26 cellular contexts compared by ENCODE assay signal in the genomic region with DNA sequence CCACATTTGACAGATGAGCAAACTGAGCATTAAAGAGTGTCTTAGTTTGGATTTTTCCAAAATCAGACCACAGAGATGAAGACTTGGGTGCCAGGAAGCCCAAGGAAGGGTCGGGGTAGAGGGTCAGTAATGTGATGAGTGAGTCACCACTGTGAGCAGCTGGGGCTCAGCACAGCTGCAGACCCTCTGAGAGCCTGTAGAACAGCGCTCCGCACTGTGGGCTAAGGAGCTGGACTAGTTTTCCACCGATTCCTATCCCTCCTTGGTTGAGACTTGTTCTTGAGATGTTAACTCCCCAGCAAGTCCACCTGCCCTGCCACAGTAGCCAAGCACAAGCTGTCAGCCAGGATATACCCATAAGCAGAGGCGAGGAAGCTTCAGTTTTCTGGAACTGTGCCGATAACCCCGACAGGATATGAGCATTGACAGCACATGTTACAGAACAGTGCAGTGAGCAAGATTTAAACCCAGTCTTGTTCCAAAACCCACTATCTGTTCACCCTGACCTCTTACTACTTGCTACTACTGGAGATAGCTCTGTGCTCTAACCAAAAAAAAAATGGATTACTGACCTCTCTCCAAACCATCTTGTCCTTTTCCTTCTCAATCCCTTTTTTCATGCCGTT. TPM values are rescaled to one million over a fixed set of nuclear protein-coding genes. Genes with fewer than 3 reads are reported as not detected.
A peak's percentile ranks its signal among the peaks of the same experiment; 100 is the strongest.
DNase-seq lines count a peak whose midpoint lies in the region; ATAC-seq, FAIRE-seq and TF ChIP-seq lines count a peak whose summit lies in the region.
"Had no signal": no experiment of that assay in that cellular context is flagged by ENCODE, and none has a peak within 500 bp of the region (broad histone marks: within the 10 kb centered on the region; RNA-seq: fewer than 3 reads in every experiment).

No MANE protein-coding gene starts in this region.

- H3K4me1 Mint-ChIP-seq in neural progenitor cell: no peaks in the 10 kb centered on the region
- H3K4me1 Mint-ChIP-seq: CD4-positive, alpha-beta memory T cell; IgD-negative memory B cell had no signal

- TF ChIP-seq CTCF in K562 (IDR thresholded peaks at IDR 0.05 in 2 of 3, conservative IDR thresholded peaks at IDR 0.05 in 1 of 3; ENCODE audit: insufficient read depth in 2 of 3, low read depth in 1 of 3, low read length in 3 of 3) (no peak), right lobe of liver (IDR thresholded peaks at IDR 0.05) (no peak), neural progenitor cell (IDR thresholded peaks at IDR 0.05) (no peak)

- ATAC-seq in K562 (peak; percentile 78), right lobe of liver (peak in 3 of 4 donors; percentile 25 to 65 (median 36))
- ATAC-seq: A549, GM12878 had no signal

- DNase-seq in Daoy (ENCODE audit: low read depth) (peak; percentile 8), HT1080 (ENCODE audit: low read depth) (peak; percentile 2), K562 (ENCODE audit: extremely low read depth in 1 of 4, low spot score in 3 of 4) (peak in 2 of 4 experiments; percentile 31 to 68), right lobe of liver (no peak), NCI-H2227 (lab: John Stamatoyannopoulos, UW; ENCODE audit: unreplicated experiment) (no peak), MV-4-11 (lab: John Stamatoyannopoulos, UW) (no peak), neural progenitor cell (ENCODE audit: low spot score) (no peak)
- DNase-seq: C1 segment of cervical spinal cord; Caco-2; CD4-positive, alpha-beta memory T cell; EL; GDM1; HCEC 1CT; NCI-H1092; NCI-H1436; NCI-H187 treated with DMSO at 0.1 percent for 48 hours; NCI-H2171 treated with DMSO at 0.1 percent for 48 hours; NCI-H524 treated with DMSO at 0.1 percent for 48 hours; NCI-H774; Peyer's patch; SK-N-SH had no signal

- H3K27me3 Mint-ChIP-seq in neural progenitor cell (ENCODE audit: insufficient read depth, low read depth): no peaks in the 10 kb centered on the region
- H3K27me3 Mint-ChIP-seq: CD4-positive, alpha-beta memory T cell; IgD-negative memory B cell had no signal

- H4K20me1 ChIP-seq in K562 (replicated peaks; ENCODE audit: control insufficient read depth, insufficient read depth, low read length): no peaks in the 10 kb centered on the region
- H4K20me1 ChIP-seq in neural progenitor cell (ENCODE audit: low read depth): no peaks in the 10 kb centered on the region

- H3K79me2 ChIP-seq in K562 (ENCODE audit: control insufficient read depth, insufficient read depth, low read length) (peaks cover 14% of the 10 kb centered on the region; the same call in 1 of the 3 replicates), neural progenitor cell (ENCODE audit: low read depth) (no peaks in the 10 kb centered on the region)

- TSS peak; percentile 64 for BruUV-seq in K562 (replicated peaks; lab: Mats Ljungman, UMichigan)

- H3K4me3 ChIP-seq in K562 (peak overlapping the region; percentile 25), right lobe of liver (no peak overlapping the region), neural progenitor cell (no peak overlapping the region)
- H3K4me3 ChIP-seq: A549, GM12878, Peyer's patch had no signal

- H3K4me1 ChIP-seq in K562 (replicated peaks in 1 of 2; ENCODE audit: control insufficient read depth in 2 of 2, insufficient read depth in 2 of 2, low read length in 2 of 2) (peaks cover 4 to 18% of the 10 kb centered on the region in 2 experiments; a peak in 4 of 5 replicates), right lobe of liver (no peaks in the 10 kb centered on the region), neural progenitor cell (no peaks in the 10 kb centered on the region)
- H3K4me1 ChIP-seq: A549, Caco-2, Peyer's patch had no signal

- H3K36me3 ChIP-seq in K562 (ENCODE audit: control insufficient read depth, insufficient read depth, low read length): no peaks in the 10 kb centered on the region
- H3K36me3 ChIP-seq in right lobe of liver: no peaks in the 10 kb centered on the region
- H3K36me3 ChIP-seq in neural progenitor cell: no peaks in the 10 kb centered on the region
- H3K36me3 ChIP-seq: Peyer's patch had no signal

- no peaks in the 10 kb centered on the region for H3K9me1 ChIP-seq in K562 (ENCODE audit: control insufficient read depth, insufficient read depth, low read length)

- intact Hi-C loops in K562 (cut with micrococcal nuclease): loop anchor here (1.0 kb wide), 1 partner anchor 8 kb away; no protein-coding TSS in a partner anchor
- intact Hi-C loops in right lobe of liver (cut with DNase I): no loop called here

- no peaks in the 10 kb centered on the region for H3K36me3 Mint-ChIP-seq in neural progenitor cell
- H3K36me3 Mint-ChIP-seq: CD4-positive, alpha-beta memory T cell; IgD-negative memory B cell had no signal

- in situ Hi-C loops in K562 (cut with MboI): no loop called here

- CTCF ChIA-PET in K562 (lab: Yijun Ruan, JAX; ENCODE audit: low intra/inter-chr PET ratio): no interaction called here

- no peak overlapping the region for H3K27ac Mint-ChIP-seq in neural progenitor cell
- H3K27ac Mint-ChIP-seq: CD4-positive, alpha-beta memory T cell; IgD-negative memory B cell had no signal

- H3K9me3 Mint-ChIP-seq in neural progenitor cell: no peaks in the 10 kb centered on the region

- FAIRE-seq in K562 (lab: Jason Lieb, UNC): peak; percentile 15
- FAIRE-seq: A549, GM12878, H1 had no signal

- TF ChIP-seq RAD21 in K562 (CRISPR knock-in tag; conservative IDR thresholded peaks at IDR 0.05 in 1 of 2, IDR thresholded peaks at IDR 0.05 in 1 of 2): no peak

- WGBS in K562 (ENCODE audit: insufficient coverage, low coverage, missing lambda C conversion rate): 7% methylated on average over 8 of the region's 8 CpGs
- WGBS in right lobe of liver (ENCODE audit: insufficient coverage, low coverage, low lambda C conversion rate, missing lambda C conversion rate): 49% methylated on average over 5 of the region's 8 CpGs

- TF ChIP-seq EP300 in K562 (IDR thresholded peaks at IDR 0.05; ENCODE audit: low read length): peak; percentile 8; the same call in 1 of the 2 replicates

- TF ChIP-seq POLR2A in K562 (conservative IDR thresholded peaks at IDR 0.05) (no peak; the same call in 1 of the 2 replicates), right lobe of liver (IDR thresholded peaks at IDR 0.05) (no peak)

- no peak overlapping the region for H3K4me3 Mint-ChIP-seq in neural progenitor cell
- H3K4me3 Mint-ChIP-seq: CD4-positive, alpha-beta memory T cell; IgD-negative memory B cell had no signal

- H2AFZ ChIP-seq in K562 (ENCODE audit: low read depth, low read length) (peak overlapping the region; percentile 63), neural progenitor cell (replicated peaks) (no peak overlapping the region)

- H3F3A ChIP-seq in neural progenitor cell (ENCODE audit: low read depth): no peaks in the 10 kb centered on the region

- H3K27me3 ChIP-seq in K562 (ENCODE audit: control insufficient read depth in 2 of 2, insufficient read depth in 2 of 2, low read length in 2 of 2) (no peaks in the 10 kb centered on the region), right lobe of liver (no peaks in the 10 kb centered on the region), neural progenitor cell (no peaks in the 10 kb centered on the region)
- H3K27me3 ChIP-seq: Peyer's patch had no signal

- H3K9me3 ChIP-seq in K562 (replicated peaks; ENCODE audit: control insufficient read depth, insufficient read depth, low read depth, low read length) (no peaks in the 10 kb centered on the region), right lobe of liver (no peaks in the 10 kb centered on the region), neural progenitor cell (ENCODE audit: low read depth) (no peaks in the 10 kb centered on the region)
- H3K9me3 ChIP-seq: A549, Caco-2, Peyer's patch, SK-N-SH had no signal

- H3K27ac ChIP-seq in K562 (ENCODE audit: extremely low read depth, low read depth, low read length): peak overlapping the region; percentile 26; the same call in 2 of the 3 replicates
- H3K27ac ChIP-seq in right lobe of liver: no peak overlapping the region
- no peak overlapping the region for H3K27ac ChIP-seq in neural progenitor cell
- H3K27ac ChIP-seq: A549, Peyer's patch had no signal

- peak overlapping the region; percentile 60 for H3K4me2 ChIP-seq in K562 (ENCODE audit: insufficient read depth, low read length)
- H3K4me2 ChIP-seq in neural progenitor cell: no peak overlapping the region
- H3K4me2 ChIP-seq: A549, SK-N-SH had no signal

- POLR2A ChIA-PET in K562 (lab: Yijun Ruan, JAX): interaction anchor here (0.6 kb wide), 1 partner anchor 36 kb away, joined by 4 read pairs; no protein-coding TSS in a partner anchor

- H3K9ac ChIP-seq in K562 (ENCODE audit: insufficient read depth in 1 of 2, low read depth in 2 of 2, low read length in 2 of 2) (peak overlapping the region; percentile 37 to 66; a peak in 3 of 4 replicates), neural progenitor cell (no peak overlapping the region)
- H3K9ac ChIP-seq: SK-N-SH had no signal

TF ChIP-seq in K562, 482 proteins besides CTCF, POLR2A, EP300 and RAD21 (continues in another document):
- TF ChIP-seq ZNF3 (CRISPR knock-in tag; IDR thresholded peaks at IDR 0.05): no peak

RNA-seq across cellular contexts. Expression of a gene that starts 31.8 kb away (rescaled TPM):
- total RNA-seq in Daoy (2014; rRNA removed; shearing (Covaris generic)): 5.5 and 7.4 TPM in 2 replicates
- 0.13 TPM in 1 of 2 replicates, not detected in the other for total RNA-seq in HT1080 (2014; rRNA removed; shearing (Covaris generic))
- polyA plus RNA-seq in HT1080 (2015; cell fraction: cytosol; rRNA removed): not detected in 2 replicates
- polyA plus RNA-seq in HT1080 (2015; cell fraction: nucleus; rRNA removed): not detected in 2 replicates
- 0.56 and 1.9 TPM in 2 replicates for total RNA-seq in K562 (2011; cell fraction: chromatin; rRNA removed; ENCODE audit: low replicate concordance)
- total RNA-seq in K562 (2011; cell fraction: nucleolus; rRNA removed): 0.50 and 0.79 TPM in 2 replicates
- total RNA-seq in K562 (2011; cell fraction: nucleoplasm; rRNA removed): not detected in 2 replicates
- 0.09 and 0.45 TPM in 2 replicates for total RNA-seq in K562 (2014; rRNA removed)
- total RNA-seq in K562 (2014; rRNA removed; fragmentation: Illumina TruSeq; extraction: Trizol): 1.3 and 1.4 TPM in 2 replicates
- total RNA-seq in K562 (2015; rRNA removed; fragmentation: Illumina TruSeq; extraction: Trizol): 0.94 and 0.98 TPM in 2 replicates
- total RNA-seq in K562 (2021): 0.49 and 0.74 TPM in 2 replicates
- polyA plus RNA-seq in K562 (2011; rRNA removed): 0.12 and 2.5 TPM in 2 replicates
- polyA plus RNA-seq in K562 (2011; cell fraction: cytosol; rRNA removed): 0.18 and 1.2 TPM in 2 replicates
- 2.1 TPM in 1 of 2 replicates, not detected in the other for polyA plus RNA-seq in K562 (2011; cell fraction: nucleus; rRNA removed)
- polyA plus RNA-seq in K562 (2012): 1.00 and 1.8 TPM in 2 replicates
- polyA plus RNA-seq in K562 (2014; fragmentation: Illumina TruSeq; extraction: Trizol): 0.91 and 1.0 TPM in 2 replicates
- 1 to 10 TPM; 1.2 to 1.4 TPM for polyA plus RNA-seq in K562 (2014; fragmentation: Nextera tagmentation; extraction: Ambion mirVana)
- polyA plus RNA-seq in K562 (2014; rRNA removed): 0.31 and 0.89 TPM in 2 replicates
- 1.8 TPM in 1 of 2 replicates, not detected in the other for polyA minus RNA-seq in K562 (2011; rRNA and poly(A)+ RNA removed)
- not detected in 2 replicates for polyA minus RNA-seq in K562 (2011; cell fraction: cytosol; rRNA and poly(A)+ RNA removed)
- polyA minus RNA-seq in K562 (2011; cell fraction: nucleus; rRNA and poly(A)+ RNA removed): 0.22 and 0.81 TPM in 2 replicates
- 1 to 10 TPM in 4 of 6 experiments, under 1 TPM in 2; 0.50 to 6.2 (median 2.3) TPM for total RNA-seq in right lobe of liver
- total RNA-seq in neural progenitor cell (ENCODE audit: low replicate concordance): 0.15 and 0.69 TPM in 2 replicates
- total RNA-seq: Caco-2; CD4-positive, alpha-beta memory T cell; GM12878; OCI-LY7 had no signal
- polyA plus RNA-seq: CD4-positive, alpha-beta memory T cell; IgD-negative memory B cell had no signal

Comparison
In these comparisons a context has a peak if more than half of its experiments do, and no peak if none do; other contexts are left out.
1. DNase-seq: peak in Daoy (single experiment) and HT1080 (single experiment); none in right lobe of liver (0 of 3), NCI-H2227 (single experiment), MV-4-11 (single experiment) and neural progenitor cell (single experiment).